In genomic region chr5:131379723-131380122, GRCh38 we compare ENCODE assay signal across 1 cellular context.
A peak's percentile ranks its signal among the peaks of the same experiment; 100 is the strongest.
TF ChIP-seq lines count a peak whose summit lies in the region.

No MANE protein-coding gene starts in this region.

TF ChIP-seq in K562, 482 proteins besides CTCF, POLR2A, EP300 and RAD21 (continued from another document):
- TF ChIP-seq ETV6 (IDR thresholded peaks at IDR 0.05; ENCODE audit: borderline replicate concordance in 1 of 2, low read depth in 2 of 2, low read length in 1 of 2) (0 out of 4 replicates have a peak, but pooled peaks of 1 of the 2 experiments have one; percentile 54), ETV6 (CRISPR knock-in tag; IDR thresholded peaks at IDR 0.05; ENCODE audit: borderline replicate concordance) (no peak), NFE2 (IDR thresholded peaks at IDR 0.05; ENCODE audit: low read depth) (peak; percentile 47; the same call in 1 of the 2 replicates), ZNF449 (CRISPR knock-in tag; IDR thresholded peaks at IDR 0.05) (0 out of 2 replicates have a peak, but pooled peaks have one; percentile 9), ZBTB7A (IDR thresholded peaks at IDR 0.05; ENCODE audit: borderline replicate concordance, control insufficient read depth, low read depth, low read length) (no peak), SPI1 (IDR thresholded peaks at IDR 0.05; ENCODE audit: borderline replicate concordance, low read depth, low read length) (peak; percentile 88; the same call in 1 of the 2 replicates), ELF1 (tag; IDR thresholded peaks at IDR 0.05) (peak; percentile 64), ZBTB40 (IDR thresholded peaks at IDR 0.05) (peak; percentile 29; the same call in 1 of the 2 replicates), ZBTB40 (CRISPR knock-in tag; IDR thresholded peaks at IDR 0.05) (no peak), ZNF695 (CRISPR knock-in tag; IDR thresholded peaks at IDR 0.05) (no peak), JUND (IDR thresholded peaks at IDR 0.05; ENCODE audit: borderline replicate concordance, low read depth, low read length) (no peak), JUND (tag; IDR thresholded peaks at IDR 0.05; ENCODE audit: borderline replicate concordance, low read depth, low read length) (peak; percentile 3; the same call in 1 of the 3 replicates), NR2C2 (CRISPR knock-in tag; IDR thresholded peaks at IDR 0.05) (no peak), NR2C2 (tag; IDR thresholded peaks at IDR 0.05) (0 out of 2 replicates have a peak, but pooled peaks have one; percentile 29), GABPA (tag; conservative IDR thresholded peaks at IDR 0.05; ENCODE audit: low read depth) (0 out of 2 replicates have a peak, but pooled peaks have one; percentile 42), ZNF75A (CRISPR knock-in tag; IDR thresholded peaks at IDR 0.05) (no peak), ZNF384 (IDR thresholded peaks at IDR 0.05; ENCODE audit: low read depth, low read length) (peak; percentile 38; the same call in 1 of the 2 replicates), AFF1 (IDR thresholded peaks at IDR 0.05; ENCODE audit: low read depth in 1 of 2, partially characterized antibody in 2 of 2) (peak in 1 of 2 experiments; percentile 1), MNT (conservative IDR thresholded peaks at IDR 0.05) (0 out of 4 replicates have a peak, but pooled peaks of 1 of the 2 experiments have one; percentile 4), ZNF175 (CRISPR knock-in tag; IDR thresholded peaks at IDR 0.05; ENCODE audit: low read depth) (0 out of 2 replicates have a peak, but pooled peaks have one; percentile 9)
